ENCODE assay signal across 12 cellular contexts in genomic region chr13:101875717-101876393, GRCh38.
DNase-seq lines count a peak whose midpoint lies in the region; ATAC-seq and FAIRE-seq lines count a peak whose summit lies in the region.
"Had no signal": no experiment of that assay in that cellular context is flagged by ENCODE, and none has a peak within 500 bp of the region (broad histone marks: within the 10 kb centered on the region; RNA-seq: fewer than 3 reads in every experiment).

No MANE protein-coding gene starts in this region.

- no peaks in the 10 kb centered on the region for H3K27me3 ChIP-seq in small intestine (ENCODE audit: control insufficient read depth in 2 of 2, insufficient read depth in 2 of 2, low read length in 2 of 2)
- H3K27me3 ChIP-seq: ovary had no signal

- H3K4me3 ChIP-seq in small intestine (ENCODE audit: low read depth in 1 of 2, low read length in 2 of 2) = no peak overlapping the region
- H3K4me3 ChIP-seq: ovary had no signal

- WGBS in small intestine, 3 donors = 34 to 55% (median 42%) methylated on average over 7 of the region's 7 CpGs

- ATAC-seq in esophagus mucosa (peak; percentile 38), HG03095 (IDR thresholded peaks at IDR 0.05; ENCODE audit: unreplicated experiment) (no peak), GM19328 (IDR thresholded peaks at IDR 0.05; ENCODE audit: unreplicated experiment) (no peak)

- intact Hi-C loops in activated naive CD4-positive, alpha-beta T cell treated with anti-CD3 and anti-CD28 coated beads for 36 hours (cut with micrococcal nuclease) = no loop called here

- no peak overlapping the region for H3K4me3 Mint-ChIP-seq in activated naive CD4-positive, alpha-beta T cell treated with anti-CD3 and anti-CD28 coated beads for 36 hours
- H3K4me3 Mint-ChIP-seq: IgD-negative memory B cell had no signal

- H3K27ac ChIP-seq in small intestine (ENCODE audit: low read depth in 1 of 2, low read length in 1 of 2) = no peak overlapping the region
- H3K27ac ChIP-seq: ovary had no signal

- no peaks in the 10 kb centered on the region for H3K36me3 Mint-ChIP-seq in activated naive CD4-positive, alpha-beta T cell treated with anti-CD3 and anti-CD28 coated beads for 36 hours (ENCODE audit: low read depth)
- H3K36me3 Mint-ChIP-seq: IgD-negative memory B cell had no signal

- H3K27ac Mint-ChIP-seq in activated naive CD4-positive, alpha-beta T cell treated with anti-CD3 and anti-CD28 coated beads for 36 hours = no peak overlapping the region
- H3K27ac Mint-ChIP-seq: IgD-negative memory B cell had no signal

- H3K27me3 Mint-ChIP-seq in activated naive CD4-positive, alpha-beta T cell treated with anti-CD3 and anti-CD28 coated beads for 36 hours (ENCODE audit: low read depth) = peaks cover 10% of the 10 kb centered on the region

- no peaks in the 10 kb centered on the region for H3K9me3 Mint-ChIP-seq in activated naive CD4-positive, alpha-beta T cell treated with anti-CD3 and anti-CD28 coated beads for 36 hours
- H3K9me3 Mint-ChIP-seq: IgD-negative memory B cell had no signal

- no peaks in the 10 kb centered on the region for H3K4me1 Mint-ChIP-seq in activated naive CD4-positive, alpha-beta T cell treated with anti-CD3 and anti-CD28 coated beads for 36 hours (ENCODE audit: low read depth)

- DNase-seq in HTR-8/SVneo (ENCODE audit: insufficient read length, low spot score) (peak; percentile 2), NCI-H774 (lab: John Stamatoyannopoulos, UW) (peak; percentile 72), small intestine (peak; percentile 0)
- DNase-seq in activated T-cell treated with anti-CD3 and anti-CD28 coated beads, Interleukin-2, amount 50 U/mL, for 1 hour = no peak
- DNase-seq in activated naive CD4-positive, alpha-beta T cell treated with anti-CD3 and anti-CD28 coated beads for 36 hours = no peak
- DNase-seq: activated naive CD4-positive, alpha-beta T cell treated with Interleukin-2 at 50 U/mL for 16 hours; H7; ovary had no signal

- no peaks in the 10 kb centered on the region for H3K9me3 ChIP-seq in small intestine (ENCODE audit: control insufficient read depth, low read depth)
- H3K9me3 ChIP-seq: ovary had no signal

- H3K36me3 ChIP-seq in small intestine (ENCODE audit: control insufficient read depth in 2 of 2, insufficient read depth in 2 of 2, low read length in 2 of 2) = no peaks in the 10 kb centered on the region
- H3K36me3 ChIP-seq: ovary had no signal

- CTCF ChIA-PET in activated naive CD4-positive, alpha-beta T cell treated with anti-CD3 and anti-CD28 coated beads for 36 hours (lab: Charles Lee) = no interaction called here

- FAIRE-seq in HTR-8/SVneo (lab: Jason Lieb, UNC) (no peak), small intestine (lab: Jason Lieb, UNC) (no peak)

- no peaks in the 10 kb centered on the region for H3K4me1 ChIP-seq in small intestine (ENCODE audit: control insufficient read depth in 2 of 2, insufficient read depth in 1 of 2, low read depth in 1 of 2, low read length in 1 of 2)

Comparison
In these comparisons a context has a peak if more than half of its experiments do, and no peak if none do; other contexts are left out.
1. DNase-seq: peak in HTR-8/SVneo (single experiment), NCI-H774 (single experiment) and small intestine (single experiment); none in activated T-cell treated with anti-CD3 and anti-CD28 coated beads, Interleukin-2, amount 50 U/mL, for 1 hour (single experiment) and activated naive CD4-positive, alpha-beta T cell treated with anti-CD3 and anti-CD28 coated beads for 36 hours (single experiment).